ENCODE assay signal across 22 cellular contexts in genomic region chr14:78088941-78089340, GRCh38.
DNase-seq lines count a peak whose midpoint lies in the region; ATAC-seq and TF ChIP-seq lines count a peak whose summit lies in the region.
"Had no signal": no experiment of that assay in that cellular context is flagged by ENCODE, and none has a peak within 500 bp of the region (broad histone marks: within the 10 kb centered on the region; RNA-seq: fewer than 3 reads in every experiment).

No MANE protein-coding gene starts in this region.

- H3K9me3 ChIP-seq in BE2C (no peaks in the 10 kb centered on the region), endodermal cell (ENCODE audit: control insufficient read depth, low read length) (no peaks in the 10 kb centered on the region)

- H3K9me3 Mint-ChIP-seq in endodermal cell = no peaks in the 10 kb centered on the region
- H3K9me3 Mint-ChIP-seq: activated B cell treated with CpG ODN at 0.5 μM for 24 hours; stimulated activated memory B cell treated with anti-CD40 and anti-IgM and Interleukin-4, amounts not matched to agents 10 μg/mL and 1 μg/mL and 100 μg/mL, for 72 hours; T-helper 2 cell treated with Interferon-gamma antibody and Interleukin-4, amounts not matched to agents 5 μg/mL and 100 μg/mL, for 36 hours had no signal

- H3K4me3 ChIP-seq in BE2C (ENCODE audit: low read depth, low read length) (no peak overlapping the region), endodermal cell (ENCODE audit: low read length) (no peak overlapping the region)
- H3K4me3 ChIP-seq: lung had no signal

- H3K4me1 Mint-ChIP-seq in endodermal cell = peaks cover 3% of the 10 kb centered on the region
- H3K4me1 Mint-ChIP-seq: activated B cell treated with CpG ODN at 0.5 μM for 24 hours; CD14-positive monocyte; stimulated activated memory B cell treated with anti-CD40 and anti-IgM and Interleukin-4, amounts not matched to agents 10 μg/mL and 1 μg/mL and 100 μg/mL, for 72 hours had no signal

- no peak for ATAC-seq in HG03342 (IDR thresholded peaks at IDR 0.05; ENCODE audit: unreplicated experiment)
- ATAC-seq: stimulated activated memory B cell treated with anti-CD40 and anti-IgM and Interleukin-4, amounts not matched to agents 10 μg/mL and 1 μg/mL and 100 μg/mL, for 72 hours had no signal

- no peaks in the 10 kb centered on the region for H3K36me3 ChIP-seq in BE2C
- no peaks in the 10 kb centered on the region for H3K36me3 ChIP-seq in endodermal cell (ENCODE audit: control insufficient read depth, insufficient read depth, low read length)

- no peak overlapping the region for H3K9ac ChIP-seq in endodermal cell (ENCODE audit: extremely low read depth, low read length, poor library complexity, severe bottlenecking)

- H3K4me1 ChIP-seq in BE2C = no peaks in the 10 kb centered on the region
- H3K4me1 ChIP-seq in endodermal cell (ENCODE audit: control insufficient read depth, insufficient read depth, low read length) = no peaks in the 10 kb centered on the region

- no peaks in the 10 kb centered on the region for H3K27me3 Mint-ChIP-seq in endodermal cell (ENCODE audit: insufficient read depth)

- no peak for TF ChIP-seq CTCF in BE2C (IDR thresholded peaks at IDR 0.05; ENCODE audit: low read depth, low read length)
- peak; percentile 55 for TF ChIP-seq CTCF in endodermal cell (conservative IDR thresholded peaks at IDR 0.05)

- H3K27me3 ChIP-seq in BE2C = peaks cover 12% of the 10 kb centered on the region
- H3K27me3 ChIP-seq in endodermal cell (ENCODE audit: control insufficient read depth, insufficient read depth, low read length, poor library complexity, severe bottlenecking) = no peaks in the 10 kb centered on the region

- 82 to 87% methylated on average over 2 to 3 of the region's 4 CpGs for WGBS in endodermal cell (ENCODE audit: insufficient coverage in 1 of 2, insufficient read length in 1 of 2), 2 experiments

- no peak overlapping the region for H3K27ac Mint-ChIP-seq in endodermal cell
- H3K27ac Mint-ChIP-seq: activated B cell treated with CpG ODN at 0.5 μM for 24 hours; CD14-positive monocyte; stimulated activated memory B cell treated with anti-CD40 and anti-IgM and Interleukin-4, amounts not matched to agents 10 μg/mL and 1 μg/mL and 100 μg/mL, for 72 hours; T-helper 2 cell treated with Interferon-gamma antibody and Interleukin-4, amounts not matched to agents 5 μg/mL and 100 μg/mL, for 36 hours had no signal

- no peaks in the 10 kb centered on the region for H3K36me3 Mint-ChIP-seq in endodermal cell (ENCODE audit: low read depth)
- H3K36me3 Mint-ChIP-seq: CD14-positive monocyte; stimulated activated memory B cell treated with anti-CD40 and anti-IgM and Interleukin-4, amounts not matched to agents 10 μg/mL and 1 μg/mL and 100 μg/mL, for 72 hours had no signal

- no peak overlapping the region for H3K27ac ChIP-seq in endodermal cell (ENCODE audit: low read depth, low read length)

- DNase-seq in BE2C = peak; percentile 24
- peak; percentile 7 for DNase-seq in HT1080 (ENCODE audit: low read depth)
- DNase-seq in OCI-M1 (lab: John Stamatoyannopoulos, UW) = peak; percentile 3
- DNase-seq in endodermal cell = peak; percentile 61
- DNase-seq in superior temporal gyrus (ENCODE audit: extremely low spot score) = no peak
- no peak for DNase-seq in middle frontal gyrus (ENCODE audit: extremely low spot score, low spot score)
- no peak for DNase-seq in activated CD8-positive, alpha-beta memory T cell treated with anti-CD3 and anti-CD28 coated beads, Interleukin-2, amount 50 U/mL, for 48 hours
- DNase-seq: activated B cell treated with CpG ODN at 0.5 μM for 24 hours; activated CD4-positive, alpha-beta T cell treated with anti-CD3 and anti-CD28 coated beads, Interleukin-2, amount 50 U/mL, for 4 hours; activated effector memory CD4-positive, alpha-beta T cell treated with anti-CD3 and anti-CD28 coated beads, Interleukin-2, amount 50 U/mL, for 16 hours; DMS 273 treated with DMSO at 0.1 percent for 48 hours; effector CD8-positive, alpha-beta T cell; HCEC 1CT; hypothalamus; NCI-H1930; small intestine; stimulated activated CD4-positive, alpha-beta T cell treated with anti-CD3 and anti-CD28 coated beads, Interleukin-2, amount 100 ng/mL, for 24 hours had no signal

- no peak overlapping the region for H3K4me3 Mint-ChIP-seq in endodermal cell
- H3K4me3 Mint-ChIP-seq: activated B cell treated with CpG ODN at 0.5 μM for 24 hours; CD14-positive monocyte; stimulated activated memory B cell treated with anti-CD40 and anti-IgM and Interleukin-4, amounts not matched to agents 10 μg/mL and 1 μg/mL and 100 μg/mL, for 72 hours; T-helper 2 cell treated with Interferon-gamma antibody and Interleukin-4, amounts not matched to agents 5 μg/mL and 100 μg/mL, for 36 hours had no signal

Comparison
In these comparisons a context has a peak if more than half of its experiments do, and no peak if none do; other contexts are left out.
1. DNase-seq: peak in BE2C (single experiment), HT1080 (single experiment), OCI-M1 (single experiment) and endodermal cell (single experiment); none in superior temporal gyrus (single experiment), middle frontal gyrus (single experiment) and activated CD8-positive, alpha-beta memory T cell treated with anti-CD3 and anti-CD28 coated beads, Interleukin-2, amount 50 U/mL, for 48 hours (single experiment).